ENCODE assay signal across 25 cellular contexts in the genomic region with DNA sequence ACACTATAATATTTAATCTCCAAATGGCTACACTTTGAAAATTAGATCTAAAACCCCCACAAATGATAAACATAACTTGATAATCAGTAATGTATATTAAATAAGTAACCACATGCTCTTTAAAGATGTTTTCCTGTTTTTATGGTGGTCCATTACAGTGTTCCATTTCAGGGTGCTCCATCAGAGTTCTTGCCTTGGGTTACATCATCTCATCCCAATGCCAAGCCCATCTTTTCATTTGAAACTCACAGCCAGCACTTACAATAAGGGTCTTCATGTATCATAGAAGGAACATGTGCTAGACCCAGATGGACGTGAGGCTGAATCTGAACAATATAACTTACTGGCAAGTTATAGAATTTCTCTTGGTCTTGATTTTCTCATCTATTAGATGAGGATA.
"Had no signal": no experiment of that assay in that cellular context is flagged by ENCODE, and none has a peak within 500 bp of the region (broad histone marks: within the 10 kb centered on the region; RNA-seq: fewer than 3 reads in every experiment).

No MANE protein-coding gene starts in this region.

- FAIRE-seq: HTR-8/SVneo had no signal

- ATAC-seq: Right ventricle myocardium inferior, SK-N-SH treated with all-trans-retinoic acid at 6 μM for 48 hours had no signal

- H3K4me3 ChIP-seq: PC-9, Peyer's patch, SJCRH30 had no signal

- H3K9me3 ChIP-seq: Peyer's patch, SJCRH30 had no signal

- H3K27me3 ChIP-seq: Peyer's patch, SJCRH30 had no signal

- H3K27ac ChIP-seq: HL-60, PC-9, Peyer's patch, SJCRH30 had no signal

- H3K36me3 ChIP-seq: Peyer's patch, SJCRH30 had no signal

- H2AFZ ChIP-seq: PC-9 had no signal

- H3K4me2 ChIP-seq: PC-9 had no signal

- DNase-seq: KBM-7; MV-4-11; NCI-H1048; NCI-H1105; NCI-H1417; NCI-H1436 treated with DMSO at 0.1 percent for 48 hours; NCI-H1694; NCI-H187 treated with DMSO at 0.1 percent for 48 hours; NCI-H2081; NCI-H2107; NCI-H2171 treated with DMSO at 0.1 percent for 48 hours; NCI-H345; NCI-H446 treated with DMSO at 0.1 percent for 48 hours; NCI-H510A treated with DMSO at 0.1 percent for 48 hours; NCI-H526; NCI-H748 treated with DMSO at 0.1 percent for 48 hours; NK-92 treated with Interleukin-12 subunit alpha and Interleukin-12 subunit beta, amount 100 ng/mL, for 24 hours; PC-9; Peyer's patch; SHP77 treated with DMSO at 0.1 percent for 48 hours; SJCRH30 had no signal

- H3K4me1 ChIP-seq: Peyer's patch had no signal
